ENCODE assay signal across 1 cellular context in genomic region chr3:15364078-15364477, GRCh38.
TF ChIP-seq lines count a peak whose summit lies in the region.

No MANE protein-coding gene starts in this region.

TF ChIP-seq in HEK293, 187 proteins besides CTCF, POLR2A, EP300 and RAD21 (continued from another document):
- peak; percentile 78 for TF ChIP-seq HIC1 (tag by site-specific recombination; IDR thresholded peaks at IDR 0.05)
- 0 out of 2 replicates have a peak, but pooled peaks have one; percentile 26 for TF ChIP-seq ZNF18 (tag by site-specific recombination; IDR thresholded peaks at IDR 0.05)
- TF ChIP-seq ZBTB8A (tag by site-specific recombination; IDR thresholded peaks at IDR 0.05), result 0 out of 2 replicates have a peak, but pooled peaks have one; percentile 6
- peak; percentile 31; the same call in 1 of the 2 replicates for TF ChIP-seq ZNF366 (tag by site-specific recombination; conservative IDR thresholded peaks at IDR 0.05)
- peak; percentile 58 for TF ChIP-seq FEZF1 (tag by site-specific recombination; IDR thresholded peaks at IDR 0.05)
- peak; percentile 71 for TF ChIP-seq TCF7L2 (IDR thresholded peaks at IDR 0.05; ENCODE audit: borderline replicate concordance, low read depth, low read length)
- TF ChIP-seq ZBTB6 (tag by site-specific recombination; IDR thresholded peaks at IDR 0.05), result peak; percentile 64; the same call in 1 of the 2 replicates
- TF ChIP-seq ZBTB17 (tag by site-specific recombination; IDR thresholded peaks at IDR 0.05), result peak; percentile 62
- TF ChIP-seq TRIM28 (IDR thresholded peaks at IDR 0.05; ENCODE audit: borderline replicate concordance, low read length), result peak; percentile 80; the same call in 1 of the 2 replicates
- 0 out of 2 replicates have a peak, but pooled peaks have one; percentile 12 for TF ChIP-seq ZNF596 (tag by site-specific recombination; IDR thresholded peaks at IDR 0.05)
